ENCODE assay signal across 8 cellular contexts in the genomic region with DNA sequence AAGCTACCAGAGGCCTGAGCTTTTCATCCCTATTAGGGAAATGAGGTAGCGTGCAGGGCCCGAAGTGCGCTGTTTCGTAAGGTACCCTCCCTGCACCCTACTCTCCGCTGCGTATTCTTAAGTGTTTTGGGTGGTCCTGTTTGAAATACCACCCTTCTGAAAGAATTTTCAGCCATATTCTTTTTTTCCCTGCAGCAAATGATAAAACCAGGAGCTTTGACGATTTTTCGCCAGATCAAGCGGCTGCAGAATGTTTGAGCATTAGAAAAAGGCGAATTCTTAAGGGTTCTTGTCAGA. TPM values are rescaled to one million over a fixed set of nuclear protein-coding genes. Genes with fewer than 3 reads are reported as not detected.
DNase-seq lines count a peak whose midpoint lies in the region; ATAC-seq, FAIRE-seq and TF ChIP-seq lines count a peak whose summit lies in the region.

No MANE protein-coding gene starts in this region.

- H3K36me3 ChIP-seq in SJSA1 (peaks cover 12% of the 10 kb centered on the region), H1 (ENCODE audit: control insufficient read depth in 2 of 4, insufficient read depth in 4 of 4, low read length in 3 of 4) (peaks cover 0 to 2% (median 0%) of the 10 kb centered on the region in 4 experiments; a peak in 1 of 8 replicates)

- peak overlapping the region; percentile 44 for H3K4ac ChIP-seq in H1 (replicated peaks; ENCODE audit: insufficient read length, low read depth, low read length)

- ATAC-seq in GM21529 (IDR thresholded peaks at IDR 0.05; ENCODE audit: unreplicated experiment) (peak; percentile 12), naive B cell (ENCODE audit: low read depth in 2 of 2) (no peak), HG03439 (IDR thresholded peaks at IDR 0.05; ENCODE audit: unreplicated experiment) (no peak)

- H3K14ac ChIP-seq in H1 (ENCODE audit: insufficient read length), result no peak overlapping the region

- H2BK12ac ChIP-seq in H1 (ENCODE audit: low read depth, low read length), result no peak overlapping the region

- no peak overlapping the region for H2AK5ac ChIP-seq in H1 (ENCODE audit: low read depth, low read length)

- H3K27ac ChIP-seq in SJSA1 (no peak overlapping the region; the same call in 1 of the 2 replicates), H1 (ENCODE audit: low read depth, low read length) (no peak overlapping the region)

- H3K79me1 ChIP-seq in H1 (ENCODE audit: low read depth, low read length), result peaks cover 6% of the 10 kb centered on the region

- peaks cover 33 to 63% (median 50%) of the 10 kb centered on the region in 3 donors for H3K4me1 Mint-ChIP-seq in naive B cell

- H3K4me2 ChIP-seq in H1 (ENCODE audit: insufficient read depth in 1 of 2, low read depth in 2 of 2, low read length in 2 of 2), result peak overlapping the region; percentile 90 to 93

- TF ChIP-seq POLR2A in H1 (IDR thresholded peaks at IDR 0.05; ENCODE audit: control extremely low read depth in 1 of 2, low read depth in 2 of 2, low read length in 2 of 2), result no peak

- H3K4me3 ChIP-seq in SJSA1 (peak overlapping the region; percentile 93), H1 (ENCODE audit: extremely low read depth in 1 of 4, insufficient read depth in 2 of 4, low read depth in 3 of 4, low read length in 4 of 4) (peak overlapping the region; percentile 91 to 96 (median 95))

- peaks cover 6 to 17% of the 10 kb centered on the region in 2 experiments for H4K20me1 ChIP-seq in H1 (replicated peaks in 1 of 2; ENCODE audit: control insufficient read depth in 1 of 2, insufficient read depth in 2 of 2, low read length in 2 of 2)

- peak overlapping the region; percentile 20; the same call in 1 of the 2 replicates for H3K18ac ChIP-seq in H1 (ENCODE audit: extremely low read depth, low read length)

- intact Hi-C loops in posterior vena cava (cut with DNase I), result no loop called here

- no peak overlapping the region for H2BK20ac ChIP-seq in H1 (ENCODE audit: low read length)

- H3K27me3 Mint-ChIP-seq in naive B cell, result no peaks in the 10 kb centered on the region

- no peak for TF ChIP-seq CTCF in H1 (IDR thresholded peaks at IDR 0.05; ENCODE audit: control extremely low read depth in 1 of 3, insufficient read depth in 1 of 3, low read depth in 1 of 3, low read length in 3 of 3)

- no peak for FAIRE-seq in H1 (lab: Jason Lieb, UNC)

- no peak overlapping the region for H2BK5ac ChIP-seq in H1 (ENCODE audit: low read depth, low read length)

- H2AFZ ChIP-seq in H1 (ENCODE audit: low read length), result 0 out of 2 replicates have a peak overlapping the region, but pooled peaks have one; percentile 9

- H3K9ac ChIP-seq in H1 (replicated peaks in 1 of 4; ENCODE audit: extremely low read depth in 1 of 4, low read depth in 3 of 4, low read length in 3 of 4), result peak overlapping the region; percentile 75 to 93 (median 88)

- H3K27ac Mint-ChIP-seq in naive B cell, result peak overlapping the region; percentile 66 to 96 (median 89)

- H2BK15ac ChIP-seq in H1 (ENCODE audit: low read length), result no peak overlapping the region

- H3K4me1 ChIP-seq in SJSA1 (replicated peaks) (peaks cover 10% of the 10 kb centered on the region), H1 (replicated peaks in 1 of 4; ENCODE audit: control insufficient read depth in 3 of 4, insufficient read depth in 4 of 4, low read length in 3 of 4) (peaks cover 0 to 3% (median 1%) of the 10 kb centered on the region in 4 experiments; a peak in 1 of 7 replicates)

- H2BK120ac ChIP-seq in H1 (replicated peaks; ENCODE audit: low read depth, low read length), result no peak overlapping the region

- H3K56ac ChIP-seq in H1 (replicated peaks; ENCODE audit: insufficient read length, low read depth, low read length), result no peak overlapping the region

- no peak overlapping the region for H3K23ac ChIP-seq in H1 (ENCODE audit: insufficient read length)

- no peak overlapping the region for H4K5ac ChIP-seq in H1 (ENCODE audit: insufficient read length, low read depth, low read length)

- H4K8ac ChIP-seq in H1 (ENCODE audit: extremely low read depth, insufficient read depth, low read length), result no peak overlapping the region

- H4K91ac ChIP-seq in H1 (replicated peaks; ENCODE audit: insufficient read length, low read length), result no peak overlapping the region

- H3K79me2 ChIP-seq in H1 (ENCODE audit: control insufficient read depth in 1 of 2, insufficient read depth in 2 of 2, low read length in 2 of 2), result peaks cover 0 to 89% of the 10 kb centered on the region in 2 experiments; a peak in 3 of 4 replicates

- no peak for DNase-seq in SJSA1 (ENCODE audit: low read depth in 1 of 2, low spot score in 2 of 2)
- no peak for DNase-seq in H1 (ENCODE audit: low read depth in 1 of 2, low spot score in 2 of 2)
- no peak for DNase-seq in naive B cell
- no peak for DNase-seq in NCI-H1092 treated with DMSO at 0.1 percent for 48 hours (lab: John Stamatoyannopoulos, UW)
- no peak for DNase-seq in posterior vena cava (ENCODE audit: low spot score)
- DNase-seq in retina, result no peak

- H3K4me3 Mint-ChIP-seq in naive B cell, result peak overlapping the region; percentile 89 to 100 (median 98)

- WGBS in H1 (ENCODE audit: extremely low coverage in 1 of 2, insufficient coverage in 1 of 2, insufficient read length in 1 of 2, insufficient replicate concordance in 2 of 2, low coverage in 1 of 2, low lambda C conversion rate in 2 of 2, missing lambda C conversion rate in 1 of 2), 2 experiments, result 4% methylated on average over 10 of the region's 10 CpGs; no CpG with 5 or more reads in 1 of the 2 experiments

- no peaks in the 10 kb centered on the region for H3K9me3 Mint-ChIP-seq in naive B cell

- POLR2A ChIA-PET in H1 (lab: Charles Lee; ENCODE audit: partially characterized antibody), result interaction anchor here (1.0 to 1.6 kb wide), 6 partner anchors 11 to 39 kb away, joined by 3 to 4 read pairs (median 3); no protein-coding TSS in a partner anchor

- H3K27me3 ChIP-seq in SJSA1 (replicated peaks), result no peaks in the 10 kb centered on the region
- H3K27me3 ChIP-seq in H1 (replicated peaks in 1 of 4; ENCODE audit: control insufficient read depth in 3 of 4, extremely low read depth in 1 of 4, insufficient read depth in 3 of 4, low read length in 3 of 4), result no peaks in the 10 kb centered on the region

- TF ChIP-seq EP300 in H1 (IDR thresholded peaks at IDR 0.05; ENCODE audit: borderline replicate concordance in 1 of 2, low read depth in 2 of 2, low read length in 2 of 2), result no peak

- H3K36me3 Mint-ChIP-seq in naive B cell, result peaks cover 4 to 7% of the 10 kb centered on the region in 2 donors

- H3K9me3 ChIP-seq in SJSA1 (replicated peaks), result no peaks in the 10 kb centered on the region
- H3K9me3 ChIP-seq in H1 (ENCODE audit: insufficient read depth in 2 of 2, low read depth in 1 of 2, low read length in 1 of 2), result no peaks in the 10 kb centered on the region

- no peak for TF ChIP-seq RAD21 in H1 (IDR thresholded peaks at IDR 0.05 in 1 of 2, conservative IDR thresholded peaks at IDR 0.05 in 1 of 2; ENCODE audit: low read depth in 2 of 2, low read length in 2 of 2)

- H3K23me2 ChIP-seq in H1 (ENCODE audit: low read depth, low read length), result peaks cover 5% of the 10 kb centered on the region; the same call in 1 of the 2 replicates

- CTCF ChIA-PET in H1 (lab: Charles Lee; ENCODE audit: partially characterized antibody), result interaction anchor here (0.6 to 2.4 kb wide), 8 partner anchors 13 to 62 kb away, joined by 3 to 7 read pairs (median 6); no protein-coding TSS in a partner anchor

TF ChIP-seq in H1, 55 proteins besides CTCF, POLR2A, EP300 and RAD21:
- TF ChIP-seq SRF (IDR thresholded peaks at IDR 0.05; ENCODE audit: low read depth, low read length) (peak; percentile 49), HDAC2 (IDR thresholded peaks at IDR 0.05; ENCODE audit: borderline replicate concordance in 1 of 2, low read depth in 2 of 2, low read length in 2 of 2) (0 out of 4 replicates have a peak, but pooled peaks of 1 of the 2 experiments have one; percentile 5), CEBPB (IDR thresholded peaks at IDR 0.05; ENCODE audit: low read depth, low read length) (peak; percentile 1; the same call in 1 of the 2 replicates), EZH2 (IDR thresholded peaks at IDR 0.05; ENCODE audit: low read depth, low read length, severe bottlenecking) (no peak)

RNA-seq across cellular contexts. Expression of gene RSBN1L, which starts 1.2 kb away (rescaled TPM):
- total RNA-seq in SJSA1 (2014; rRNA removed; shearing (Covaris generic)), result 14.9 and 15.3 TPM in 2 replicates
- total RNA-seq in H1 (2021; fragmentation: NEBNext Ultra II Directional; extraction: Animal tissue kit (Norgen Biotek cat#: 25700)), result 22.1 and 22.6 TPM in 2 replicates
- polyA plus RNA-seq in H1 (2011; rRNA removed) (3.9 and 4.1 TPM in 2 replicates), naive B cell (ENCODE audit: low read depth in 6 of 6) (10 to 100 TPM in 1 of 6 donors, 1 to 10 TPM in 5; 4.8 to 10.1 (median 9.2) TPM)
- polyA plus RNA-seq in H1 (2011; cell fraction: cytosol; rRNA removed), result 5.2 TPM
- polyA plus RNA-seq in H1 (2011; cell fraction: nucleus; rRNA removed), result 3.2 TPM
- 9.8 to 12.4 TPM (median 10.6 TPM) in 4 replicates for polyA plus RNA-seq in H1 (2012, experiment 1 of 2)
- polyA plus RNA-seq in H1 (2012, experiment 2 of 2), result 2.7 TPM
- polyA plus RNA-seq in H1 (2013, experiment 1 of 2), result 11.6 TPM
- polyA plus RNA-seq in H1 (2013, experiment 2 of 2), result 12.1 TPM
- polyA minus RNA-seq in H1 (2011; rRNA and poly(A)+ RNA removed), result 15.6 and 20.0 TPM in 2 replicates
- 11.2 TPM for polyA minus RNA-seq in H1 (2011; cell fraction: cytosol; rRNA and poly(A)+ RNA removed)
- polyA minus RNA-seq in H1 (2011; cell fraction: nucleus; rRNA and poly(A)+ RNA removed), result 21.1 TPM
- 10 to 100 TPM; 19.2 to 19.8 TPM for total RNA-seq in posterior vena cava
